Comparison of ENCODE assay signal across 13 cellular contexts in the genomic region with DNA sequence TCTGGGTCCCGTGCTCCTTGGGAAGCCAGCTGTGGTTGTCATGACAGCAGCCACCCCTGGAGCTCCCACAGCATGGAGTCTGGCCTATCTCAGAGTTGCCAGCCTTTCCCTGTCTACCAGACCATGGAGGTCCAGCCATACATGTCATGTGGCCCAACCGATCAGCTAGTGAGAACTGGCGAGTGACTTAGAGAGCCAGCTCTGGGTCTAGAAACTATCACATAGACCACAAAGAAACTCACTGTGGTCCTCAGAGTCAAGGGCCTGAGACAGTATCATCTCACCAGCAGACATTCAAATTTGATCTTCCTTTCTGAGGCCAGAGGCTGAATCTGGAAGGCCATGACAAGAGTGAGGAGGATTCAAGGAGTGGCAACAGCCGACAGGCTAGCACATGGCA.
DNase-seq lines count a peak whose midpoint lies in the region; ATAC-seq and TF ChIP-seq lines count a peak whose summit lies in the region.
"Had no signal": no experiment of that assay in that cellular context is flagged by ENCODE, and none has a peak within 500 bp of the region (broad histone marks: within the 10 kb centered on the region; RNA-seq: fewer than 3 reads in every experiment).

No MANE protein-coding gene starts in this region.

- peaks cover 5% of the 10 kb centered on the region for H3K4me1 Mint-ChIP-seq in endodermal cell
- H3K4me1 Mint-ChIP-seq in stimulated activated naive B cell treated with anti-CD40 and anti-IgM and Interleukin-4, amounts not matched to agents 10 μg/mL and 1 μg/mL and 100 μg/mL, for 72 hours: no peaks in the 10 kb centered on the region

- 90 to 96% methylated on average over 4 of the region's 4 CpGs for WGBS in endodermal cell (ENCODE audit: insufficient coverage in 1 of 2, insufficient read length in 1 of 2), 2 experiments

- H3K27me3 Mint-ChIP-seq in endodermal cell (ENCODE audit: insufficient read depth): peaks cover 4% of the 10 kb centered on the region
- H3K27me3 Mint-ChIP-seq in stimulated activated naive B cell treated with anti-CD40 and anti-IgM and Interleukin-4, amounts not matched to agents 10 μg/mL and 1 μg/mL and 100 μg/mL, for 72 hours: peaks cover 8 to 32% of the 10 kb centered on the region in 2 donors

- no peaks in the 10 kb centered on the region for H3K9me3 Mint-ChIP-seq in endodermal cell
- H3K9me3 Mint-ChIP-seq in stimulated activated naive B cell treated with anti-CD40 and anti-IgM and Interleukin-4, amounts not matched to agents 10 μg/mL and 1 μg/mL and 100 μg/mL, for 72 hours: no peaks in the 10 kb centered on the region
- H3K9me3 Mint-ChIP-seq: activated T-cell treated with anti-CD3 and anti-CD28 coated beads, Interleukin-2, amount 50 U/mL, for 4 hours had no signal

- no peaks in the 10 kb centered on the region for H3K27me3 ChIP-seq in endodermal cell (ENCODE audit: control insufficient read depth, insufficient read depth, low read length, poor library complexity, severe bottlenecking)
- H3K27me3 ChIP-seq: foreskin keratinocyte, testis had no signal

- H3K9me3 ChIP-seq in endodermal cell (ENCODE audit: control insufficient read depth, low read length): no peaks in the 10 kb centered on the region
- H3K9me3 ChIP-seq: testis had no signal

- H3K4me3 ChIP-seq in GM12864 (ENCODE audit: low read depth, low read length) (no peak overlapping the region), endodermal cell (ENCODE audit: low read length) (no peak overlapping the region)
- H3K4me3 ChIP-seq: testis had no signal

- H3K4me1 ChIP-seq in endodermal cell (ENCODE audit: control insufficient read depth, insufficient read depth, low read length): no peaks in the 10 kb centered on the region
- H3K4me1 ChIP-seq: foreskin keratinocyte, testis had no signal

- H3K9ac ChIP-seq in endodermal cell (ENCODE audit: extremely low read depth, low read length, poor library complexity, severe bottlenecking): no peak overlapping the region

- DNase-seq in GM12864 (ENCODE audit: low read depth) (peak; percentile 54), GM19240 (ENCODE audit: insufficient read length, low spot score) (peak; percentile 72), Ammon's horn (ENCODE audit: low spot score) (no peak), endodermal cell (no peak)
- no peak for DNase-seq in activated CD4-positive, alpha-beta T cell treated with anti-CD3 and anti-CD28 coated beads for 48 hours
- DNase-seq in stimulated activated naive B cell treated with anti-CD40 and anti-IgM and Interleukin-4, amounts not matched to agents 10 μg/mL and 1 μg/mL and 100 μg/mL, for 72 hours: no peak
- DNase-seq: activated T-cell treated with anti-CD3 and anti-CD28 coated beads, Interleukin-2, amount 50 U/mL, for 4 hours; foreskin keratinocyte; NCI-H526; testis; WERI-Rb-1 had no signal

- no peaks in the 10 kb centered on the region for H3K36me3 Mint-ChIP-seq in endodermal cell (ENCODE audit: low read depth)
- no peaks in the 10 kb centered on the region for H3K36me3 Mint-ChIP-seq in stimulated activated naive B cell treated with anti-CD40 and anti-IgM and Interleukin-4, amounts not matched to agents 10 μg/mL and 1 μg/mL and 100 μg/mL, for 72 hours

- no peaks in the 10 kb centered on the region for H3K36me3 ChIP-seq in endodermal cell (ENCODE audit: control insufficient read depth, insufficient read depth, low read length)
- H3K36me3 ChIP-seq: WERI-Rb-1 had no signal

- no peak overlapping the region for H3K4me3 Mint-ChIP-seq in endodermal cell
- H3K4me3 Mint-ChIP-seq in stimulated activated naive B cell treated with anti-CD40 and anti-IgM and Interleukin-4, amounts not matched to agents 10 μg/mL and 1 μg/mL and 100 μg/mL, for 72 hours: no peak overlapping the region
- H3K4me3 Mint-ChIP-seq: activated T-cell treated with anti-CD3 and anti-CD28 coated beads, Interleukin-2, amount 50 U/mL, for 4 hours had no signal

- no peak overlapping the region for H3K27ac Mint-ChIP-seq in endodermal cell
- H3K27ac Mint-ChIP-seq in stimulated activated naive B cell treated with anti-CD40 and anti-IgM and Interleukin-4, amounts not matched to agents 10 μg/mL and 1 μg/mL and 100 μg/mL, for 72 hours: no peak overlapping the region

- TF ChIP-seq CTCF in GM12864 (IDR thresholded peaks at IDR 0.05; ENCODE audit: low read depth, low read length, missing control alignments) (no peak), endodermal cell (conservative IDR thresholded peaks at IDR 0.05) (no peak)

- H3K27ac ChIP-seq in endodermal cell (ENCODE audit: low read depth, low read length): no peak overlapping the region
- H3K27ac ChIP-seq: foreskin keratinocyte, testis, WERI-Rb-1 had no signal

- ATAC-seq in GM21786 (IDR thresholded peaks at IDR 0.05; ENCODE audit: unreplicated experiment): peak; percentile 95
- ATAC-seq in HG03108 (IDR thresholded peaks at IDR 0.05; ENCODE audit: unreplicated experiment): peak; percentile 93
- no peak for ATAC-seq in stimulated activated naive B cell treated with anti-CD40 and anti-IgM and Interleukin-4, amounts not matched to agents 10 μg/mL and 1 μg/mL and 100 μg/mL, for 72 hours (replicated peaks)
- ATAC-seq: activated T-cell treated with anti-CD3 and anti-CD28 coated beads, Interleukin-2, amount 50 U/mL, for 4 hours; foreskin keratinocyte had no signal

Comparison
In these comparisons a context has a peak if more than half of its experiments do, and no peak if none do; other contexts are left out.
1. DNase-seq: peak in GM12864 (single experiment) and GM19240 (single experiment); none in Ammon's horn (single experiment), activated CD4-positive, alpha-beta T cell treated with anti-CD3 and anti-CD28 coated beads for 48 hours (single experiment), endodermal cell (single experiment) and stimulated activated naive B cell treated with anti-CD40 and anti-IgM and Interleukin-4, amounts not matched to agents 10 μg/mL and 1 μg/mL and 100 μg/mL, for 72 hours (single experiment).
2. ATAC-seq: peak in GM21786 (single experiment) and HG03108 (single experiment); none in stimulated activated naive B cell treated with anti-CD40 and anti-IgM and Interleukin-4, amounts not matched to agents 10 μg/mL and 1 μg/mL and 100 μg/mL, for 72 hours (0 of 2).